In the genomic region with DNA sequence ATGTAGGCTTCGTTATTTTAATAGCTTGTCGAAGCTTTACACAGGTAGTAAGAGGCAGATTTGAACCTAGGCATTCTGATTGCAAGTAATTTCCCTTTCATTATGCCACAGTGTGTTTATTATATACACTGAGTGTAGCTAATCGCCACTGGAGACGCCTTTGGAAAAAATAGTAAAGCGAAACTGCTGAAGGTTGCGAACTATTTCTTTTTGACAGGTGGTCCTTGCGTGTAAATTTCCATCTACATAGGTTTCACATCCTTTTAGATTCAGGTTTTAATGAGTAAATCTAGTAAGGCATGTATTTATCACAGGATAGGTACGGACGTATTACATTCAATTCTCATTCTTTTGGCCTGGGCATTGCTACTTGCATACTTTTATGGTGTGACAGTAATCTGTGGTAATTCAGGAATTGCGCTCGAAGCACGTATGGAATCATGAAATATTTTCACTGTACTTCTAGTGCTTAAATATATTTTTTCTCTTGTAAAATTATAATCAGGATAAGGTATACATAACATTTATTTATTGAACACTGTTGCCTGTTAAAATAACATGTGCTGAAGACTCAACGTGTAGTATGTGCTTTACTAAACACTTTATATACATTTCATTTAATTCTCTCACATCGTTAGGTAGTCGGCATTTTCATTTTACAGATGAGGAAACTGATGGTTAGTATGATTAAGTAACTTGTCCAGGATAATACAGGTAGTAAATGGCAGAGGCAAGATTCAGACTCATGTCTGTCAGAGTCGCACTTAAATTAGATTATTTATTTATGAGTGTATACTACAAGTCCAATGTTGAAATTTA, we compare ENCODE assay signal across 8 cellular contexts. TPM values are rescaled to one million over a fixed set of nuclear protein-coding genes. Genes with fewer than 3 reads are reported as not detected.
A peak's percentile ranks its signal among the peaks of the same experiment; 100 is the strongest.
DNase-seq lines count a peak whose midpoint lies in the region; ATAC-seq and TF ChIP-seq lines count a peak whose summit lies in the region.

No MANE protein-coding gene starts in this region.

- no peak for DNase-seq in CD4-positive, alpha-beta T cell
- peak; percentile 54 to 82 for DNase-seq in NOMO-1 (lab: John Stamatoyannopoulos, UW; ENCODE audit: unreplicated experiment in 2 of 2)
- no peak for DNase-seq in central memory CD8-positive, alpha-beta T cell (ENCODE audit: low spot score in 2 of 2)
- DNase-seq in SW 1271 (lab: John Stamatoyannopoulos, UW) = no peak
- DNase-seq in SKM-1 treated with dmso at 0.1 percent for 144 hours (lab: John Stamatoyannopoulos, UW; ENCODE audit: unreplicated experiment) = no peak

- no peaks in the 10 kb centered on the region for H3K27me3 ChIP-seq in CD4-positive, alpha-beta T cell (ENCODE audit: control insufficient read depth, insufficient read depth, low read length)
- no peaks in the 10 kb centered on the region for H3K27me3 ChIP-seq in muscle layer of colon (ENCODE audit: control insufficient read depth in 1 of 2, insufficient read depth in 2 of 2, low read length in 2 of 2)

- intact Hi-C loops in CD4-positive, alpha-beta T cell (cut with DNase I, micrococcal nuclease) = loop anchor here (2.0 to 5.0 kb wide), 3 partner anchors 14 to 86 kb away; partner anchors contain the start of gene ROPN1L (in 1 of the 2)

- no peaks in the 10 kb centered on the region for H3K9me3 ChIP-seq in CD4-positive, alpha-beta T cell (ENCODE audit: control insufficient read depth, low read length)
- no peaks in the 10 kb centered on the region for H3K9me3 ChIP-seq in muscle layer of colon (ENCODE audit: low read length)

- CTCF ChIA-PET in CD4-positive, alpha-beta T cell (lab: Charles Lee) = interaction anchor here (1.2 kb wide), 1 partner anchor 9 kb away, joined by 3 read pairs; no protein-coding TSS in a partner anchor

- peaks cover 13% of the 10 kb centered on the region for H3K36me3 Mint-ChIP-seq in CD4-positive, alpha-beta T cell (ENCODE audit: low read depth)
- peaks cover 16% of the 10 kb centered on the region for H3K36me3 Mint-ChIP-seq in central memory CD8-positive, alpha-beta T cell (ENCODE audit: insufficient read depth)

- H3K27ac ChIP-seq in CD4-positive, alpha-beta T cell (ENCODE audit: low read depth, low read length) = no peak overlapping the region
- peak overlapping the region; percentile 7 for H3K27ac ChIP-seq in muscle layer of colon (ENCODE audit: low read depth, low read length)

- H3K4me3 Mint-ChIP-seq in CD4-positive, alpha-beta T cell = peak overlapping the region; percentile 99
- H3K4me3 Mint-ChIP-seq in central memory CD8-positive, alpha-beta T cell = peak overlapping the region; percentile 99

- H3K4me3 ChIP-seq in muscle layer of colon (ENCODE audit: low read depth in 1 of 2, low read length in 2 of 2) = peak overlapping the region; percentile 64 to 97

- H3K27ac Mint-ChIP-seq in CD4-positive, alpha-beta T cell = peak overlapping the region; percentile 97
- H3K27ac Mint-ChIP-seq in central memory CD8-positive, alpha-beta T cell (ENCODE audit: low read depth) = peak overlapping the region; percentile 100

- H3K36me3 ChIP-seq in muscle layer of colon (ENCODE audit: insufficient read depth, low read length) = no peaks in the 10 kb centered on the region

- no peaks in the 10 kb centered on the region for H3K27me3 Mint-ChIP-seq in CD4-positive, alpha-beta T cell
- no peaks in the 10 kb centered on the region for H3K27me3 Mint-ChIP-seq in central memory CD8-positive, alpha-beta T cell

- POLR2A ChIA-PET in CD4-positive, alpha-beta T cell (lab: Charles Lee) = interaction anchor here (0.7 to 3.2 kb wide), 7 partner anchors 9 to 273 kb away, joined by 3 to 56 read pairs (median 3); partner anchors contain the start of genes ATPSCKMT and CCT5

- peaks cover 25% of the 10 kb centered on the region for H3K4me1 ChIP-seq in muscle layer of colon (ENCODE audit: insufficient read depth, low read length)

- TF ChIP-seq CTCF in CD4-positive, alpha-beta T cell (IDR thresholded peaks at IDR 0.05) = no peak

- ATAC-seq in CD4-positive, alpha-beta T cell (ENCODE audit: poor library complexity) = no peak
- ATAC-seq in GM21529 (IDR thresholded peaks at IDR 0.05; ENCODE audit: unreplicated experiment) (peak; percentile 22), GM21381 (IDR thresholded peaks at IDR 0.05; ENCODE audit: unreplicated experiment) (no peak)
- ATAC-seq in central memory CD8-positive, alpha-beta T cell (replicated peaks; ENCODE audit: extremely low read depth, poor library complexity, severe bottlenecking) = no peak

- H3K4me1 Mint-ChIP-seq in CD4-positive, alpha-beta T cell (ENCODE audit: low read depth) = peaks cover 64% of the 10 kb centered on the region
- peaks cover 34% of the 10 kb centered on the region for H3K4me1 Mint-ChIP-seq in central memory CD8-positive, alpha-beta T cell

- peak overlapping the region; percentile 66 for H3K9ac ChIP-seq in muscle layer of colon (ENCODE audit: low read length)

- no peaks in the 10 kb centered on the region for H3K9me3 Mint-ChIP-seq in CD4-positive, alpha-beta T cell
- no peaks in the 10 kb centered on the region for H3K9me3 Mint-ChIP-seq in central memory CD8-positive, alpha-beta T cell

RNA-seq across cellular contexts. Expression of gene MARCHF6, which starts 1.8 kb away (rescaled TPM):
- total RNA-seq in CD4-positive, alpha-beta T cell = 100 to 1,000 TPM; 176 to 182 TPM

RNA-seq across cellular contexts. Expression of gene CMBL, which starts 47.6 kb away (rescaled TPM):
- total RNA-seq in CD4-positive, alpha-beta T cell = under 1 TPM in 1 of 2 experiments, not detected in 1; 0.36 TPM

Comparison
In these comparisons a context has a peak if more than half of its experiments do, and no peak if none do; other contexts are left out.
1. DNase-seq: peak in NOMO-1 (2 of 2); none in CD4-positive, alpha-beta T cell (0 of 10), central memory CD8-positive, alpha-beta T cell (0 of 2), SW 1271 (0 of 2) and SKM-1 treated with dmso at 0.1 percent for 144 hours (single experiment).